ENCODE assay signal across 30 cellular contexts in the genomic region with DNA sequence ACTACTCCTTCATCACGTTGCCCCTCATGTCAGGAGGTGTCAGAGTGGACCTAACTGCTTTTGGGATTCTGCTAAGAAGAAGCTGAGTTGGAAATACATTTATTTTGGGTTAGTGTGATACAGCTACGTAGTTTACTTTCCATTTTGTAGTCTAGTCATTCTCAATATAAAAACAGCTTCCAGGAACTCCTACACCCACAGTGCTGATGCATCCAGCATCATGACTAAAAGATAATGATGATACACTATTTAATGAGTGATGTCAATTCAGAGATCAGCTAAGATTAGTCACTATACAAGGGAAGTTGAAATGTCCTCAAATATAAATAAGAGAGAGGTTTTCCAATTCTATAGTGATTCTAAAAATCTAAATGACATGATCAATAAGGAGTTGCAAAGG.
DNase-seq lines count a peak whose midpoint lies in the region; ATAC-seq, FAIRE-seq and TF ChIP-seq lines count a peak whose summit lies in the region.
"Had no signal": no experiment of that assay in that cellular context is flagged by ENCODE, and none has a peak within 500 bp of the region (broad histone marks: within the 10 kb centered on the region; RNA-seq: fewer than 3 reads in every experiment).

No MANE protein-coding gene starts in this region.

- peak overlapping the region; percentile 87; the same call in 1 of the 2 replicates for H4K5ac ChIP-seq in IMR-90 (ENCODE audit: low read depth, low read length)

- no peak overlapping the region for H3K4me3 ChIP-seq in IMR-90 (ENCODE audit: insufficient read depth, low read depth, low read length)
- no peak overlapping the region for H3K4me3 ChIP-seq in K562
- H3K4me3 ChIP-seq in osteoblast (ENCODE audit: insufficient read depth, low read length) = peak overlapping the region; percentile 33
- H3K4me3 ChIP-seq in endodermal cell (ENCODE audit: low read length) = no peak overlapping the region
- H3K4me3 ChIP-seq: ascending aorta, SJSA1, skin epidermis, thyroid gland had no signal

- peaks cover 4% of the 10 kb centered on the region; the same call in 1 of the 2 replicates for H3K9me1 ChIP-seq in IMR-90 (ENCODE audit: insufficient read depth, low read length)
- H3K9me1 ChIP-seq in K562 (ENCODE audit: control insufficient read depth, insufficient read depth, low read length) = no peaks in the 10 kb centered on the region

- H2AFZ ChIP-seq in IMR-90 (replicated peaks; ENCODE audit: low read length, poor library complexity) = no peak overlapping the region
- peak overlapping the region; percentile 9; the same call in 1 of the 2 replicates for H2AFZ ChIP-seq in K562 (ENCODE audit: low read depth, low read length)
- peak overlapping the region; percentile 69 for H2AFZ ChIP-seq in osteoblast (ENCODE audit: low read length)

- dilution Hi-C loops in IMR-90 (cut with HindIII; ENCODE audit: low sequenced_read_pairs, unreplicated experiment) = no loop called here

- H3K9ac ChIP-seq in IMR-90 (ENCODE audit: low read depth, low read length) (no peak overlapping the region), K562 (ENCODE audit: insufficient read depth in 1 of 2, low read depth in 2 of 2, low read length in 2 of 2) (no peak overlapping the region), endodermal cell (ENCODE audit: extremely low read depth, low read length, poor library complexity, severe bottlenecking) (no peak overlapping the region)
- H3K9ac ChIP-seq: KMS-11 had no signal

- H4K20me1 ChIP-seq in IMR-90 (ENCODE audit: insufficient read depth, low read length) (no peaks in the 10 kb centered on the region), K562 (replicated peaks; ENCODE audit: control insufficient read depth, insufficient read depth, low read length) (no peaks in the 10 kb centered on the region), osteoblast (ENCODE audit: insufficient read depth, low read length) (no peaks in the 10 kb centered on the region)

- H3K14ac ChIP-seq in IMR-90 (replicated peaks; ENCODE audit: low read depth, low read length) = peak overlapping the region; percentile 41

- in situ Hi-C loops in IMR-90 (cut with MboI; ENCODE audit: low sequenced_read_pairs) = no loop called here
- in situ Hi-C loops in K562 (cut with MboI) = no loop called here

- no peaks in the 10 kb centered on the region for H3K27me3 Mint-ChIP-seq in endodermal cell (ENCODE audit: insufficient read depth)
- H3K27me3 Mint-ChIP-seq: activated CD4-positive, alpha-beta memory T cell treated with anti-CD3 and anti-CD28 coated beads, Interleukin-2, amount 10 ng/mL, durations not matched to agents 7 days and 5 days; activated naive CD8-positive, alpha-beta T cell treated with anti-CD3 and anti-CD28 coated beads, Interleukin-2, amount 10 ng/mL, durations not matched to agents 7 days and 5 days; dendritic cell treated with granulocyte-macrophage colony-stimulating factor and Interleukin-4, amounts not matched to agents 40 ng/mL and 50 ng/mL, for 4 days had no signal

- H3K18ac ChIP-seq in IMR-90 (ENCODE audit: low read depth, low read length) = peak overlapping the region; percentile 95; the same call in 1 of the 2 replicates

- intact Hi-C loops in IMR-90 (cut with micrococcal nuclease) (no loop called here), K562 (cut with micrococcal nuclease) (no loop called here)

- peak overlapping the region; percentile 92 for H3K4me2 ChIP-seq in IMR-90 (ENCODE audit: low read depth, low read length)
- H3K4me2 ChIP-seq in K562 (ENCODE audit: insufficient read depth, low read length) = no peak overlapping the region
- peak overlapping the region; percentile 69 for H3K4me2 ChIP-seq in osteoblast (ENCODE audit: insufficient read depth, low read length)
- H3K4me2 ChIP-seq: KMS-11 had no signal

- no peak overlapping the region for H2AK5ac ChIP-seq in IMR-90 (ENCODE audit: low read depth, low read length)

- CTCF ChIA-PET in IMR-90 (lab: Yijun Ruan, JAX) = no interaction called here
- CTCF ChIA-PET in K562 (lab: Yijun Ruan, JAX; ENCODE audit: low intra/inter-chr PET ratio) = no interaction called here

- H2BK120ac ChIP-seq in IMR-90 (ENCODE audit: low read depth, low read length) = peak overlapping the region; percentile 30

- H3K9me3 Mint-ChIP-seq in endodermal cell = no peaks in the 10 kb centered on the region
- H3K9me3 Mint-ChIP-seq: activated CD4-positive, alpha-beta memory T cell treated with anti-CD3 and anti-CD28 coated beads, Interleukin-2, amount 10 ng/mL, durations not matched to agents 7 days and 5 days; activated naive CD8-positive, alpha-beta T cell treated with anti-CD3 and anti-CD28 coated beads, Interleukin-2, amount 10 ng/mL, durations not matched to agents 7 days and 5 days; dendritic cell treated with granulocyte-macrophage colony-stimulating factor and Interleukin-4, amounts not matched to agents 40 ng/mL and 50 ng/mL, for 4 days; natural killer cell; stimulated activated naive CD8-positive, alpha-beta T cell treated with anti-CD3 and anti-CD28 coated beads, Interleukin-15, amount 100 ng/mL, for 72 hours had no signal

- no peak overlapping the region for H3K23ac ChIP-seq in IMR-90 (ENCODE audit: low read depth, low read length)

- ATAC-seq in IMR-90 (ENCODE audit: low read depth) (peak; percentile 54), K562 (no peak), GM21390 (IDR thresholded peaks at IDR 0.05; ENCODE audit: unreplicated experiment) (no peak)
- ATAC-seq: natural killer cell; stimulated activated naive CD8-positive, alpha-beta T cell treated with anti-CD3 and anti-CD28 coated beads, Interleukin-15, amount 100 ng/mL, for 72 hours had no signal

- POLR2A ChIA-PET in IMR-90 (lab: Charles Lee; ENCODE audit: unreplicated experiment) (no interaction called here), K562 (lab: Yijun Ruan, JAX) (interaction anchor here (0.6 to 2.0 kb wide), 2 partner anchors 10 to 116 kb away, joined by 3 to 4 read pairs; no protein-coding TSS in a partner anchor)

- no peaks in the 10 kb centered on the region for H3K4me1 Mint-ChIP-seq in endodermal cell
- H3K4me1 Mint-ChIP-seq: activated CD4-positive, alpha-beta memory T cell treated with anti-CD3 and anti-CD28 coated beads, Interleukin-2, amount 10 ng/mL, durations not matched to agents 7 days and 5 days; activated naive CD8-positive, alpha-beta T cell treated with anti-CD3 and anti-CD28 coated beads, Interleukin-2, amount 10 ng/mL, durations not matched to agents 7 days and 5 days; natural killer cell; stimulated activated naive CD8-positive, alpha-beta T cell treated with anti-CD3 and anti-CD28 coated beads, Interleukin-15, amount 100 ng/mL, for 72 hours had no signal

- no TSS peak for BruUV-seq in IMR-90 (replicated peaks; lab: Mats Ljungman, UMichigan)
- no TSS peak for BruUV-seq in K562 (replicated peaks; lab: Mats Ljungman, UMichigan)

- H3K79me2 ChIP-seq in K562 (ENCODE audit: control insufficient read depth, insufficient read depth, low read length) (no peaks in the 10 kb centered on the region), osteoblast (ENCODE audit: insufficient read depth, low read length) (no peaks in the 10 kb centered on the region)

- WGBS in IMR-90 (ENCODE audit: extremely low coverage in 2 of 2, insufficient read length in 1 of 2), 2 experiments = no CpG with 5 or more reads among the region's 2 CpGs
- whole genome bisulfite sequencing in K562 (ENCODE audit: insufficient coverage, low coverage, missing lambda C conversion rate) = 27% methylated on average over 2 of the region's 2 CpGs
- 83% methylated on average over 1 of the region's 2 CpGs; no CpG with 5 or more reads in 1 of the 2 experiments for WGBS in endodermal cell (ENCODE audit: insufficient coverage in 1 of 2, insufficient read length in 1 of 2), 2 experiments

- TF ChIP-seq POLR2A in IMR-90 (IDR thresholded peaks at IDR 0.05; ENCODE audit: low read depth, low read length) = no peak
- TF ChIP-seq POLR2A in K562 (conservative IDR thresholded peaks at IDR 0.05) = no peak

- DNase-seq in AG20443 (ENCODE audit: low spot score) (peak; percentile 18), IMR-90 (peak; percentile 71), K562 (ENCODE audit: extremely low read depth in 1 of 4, low spot score in 3 of 4) (no peak), osteoblast (ENCODE audit: insufficient read length, low spot score, missing footprints) (peak; percentile 6), middle frontal gyrus (ENCODE audit: extremely low spot score, low spot score) (no peak), GM20000 (ENCODE audit: low spot score) (no peak), endodermal cell (no peak)
- DNase-seq: activated CD4-positive, alpha-beta memory T cell treated with anti-CD3 and anti-CD28 coated beads, Interleukin-2, amount 10 ng/mL, durations not matched to agents 7 days and 5 days; activated CD8-positive, alpha-beta memory T cell treated with anti-CD3 and anti-CD28 coated beads, Interleukin-2, amount 50 U/mL, for 48 hours; activated naive CD8-positive, alpha-beta T cell treated with anti-CD3 and anti-CD28 coated beads, Interleukin-2, amount 10 ng/mL, durations not matched to agents 7 days and 5 days; C1 segment of cervical spinal cord; Caco-2; central memory CD4-positive, alpha-beta T cell; DMS79; GOT3; islet precursor cell; MV-4-11; natural killer cell; NCI-H1436 treated with DMSO at 0.1 percent for 48 hours; NCI-H748 treated with DMSO at 0.1 percent for 48 hours; occipital lobe; stimulated activated naive CD8-positive, alpha-beta T cell treated with anti-CD3 and anti-CD28 coated beads, Interleukin-15, amount 100 ng/mL, for 72 hours; T-helper 1 cell; thyroid gland had no signal

- no peaks in the 10 kb centered on the region for H3K79me1 ChIP-seq in IMR-90 (ENCODE audit: low read depth in 1 of 2, low read length in 2 of 2)

- H2BK20ac ChIP-seq in IMR-90 (ENCODE audit: low read depth, low read length) = peak overlapping the region; percentile 50; the same call in 1 of the 2 replicates

- H2AK9ac ChIP-seq in IMR-90 (replicated peaks; ENCODE audit: low read depth, low read length, poor library complexity) = no peak overlapping the region

- no peak for TF ChIP-seq EP300 in K562 (IDR thresholded peaks at IDR 0.05; ENCODE audit: low read length)

- no peaks in the 10 kb centered on the region for H3K36me3 ChIP-seq in IMR-90 (ENCODE audit: control insufficient read depth, insufficient read depth, low read length)
- H3K36me3 ChIP-seq in K562 (ENCODE audit: control insufficient read depth, insufficient read depth, low read length) = no peaks in the 10 kb centered on the region
- H3K36me3 ChIP-seq in osteoblast (ENCODE audit: insufficient read depth, low read length) = no peaks in the 10 kb centered on the region
- no peaks in the 10 kb centered on the region for H3K36me3 ChIP-seq in endodermal cell (ENCODE audit: control insufficient read depth, insufficient read depth, low read length)
- H3K36me3 ChIP-seq: ascending aorta, SJSA1, thyroid gland had no signal

- H3K4ac ChIP-seq in IMR-90 (ENCODE audit: low read depth, low read length) = no peak overlapping the region

- H3K9me3 ChIP-seq in IMR-90 (ENCODE audit: control insufficient read depth, insufficient read depth, low read length) (no peaks in the 10 kb centered on the region), K562 (replicated peaks; ENCODE audit: control insufficient read depth, insufficient read depth, low read depth, low read length) (no peaks in the 10 kb centered on the region), osteoblast (ENCODE audit: low read depth, low read length) (no peaks in the 10 kb centered on the region), endodermal cell (ENCODE audit: control insufficient read depth, low read length) (no peaks in the 10 kb centered on the region)
- H3K9me3 ChIP-seq: ascending aorta, Caco-2, SJSA1, thyroid gland had no signal

- H2BK5ac ChIP-seq in IMR-90 (ENCODE audit: low read depth, low read length, poor library complexity, severe bottlenecking) = no peak overlapping the region

- no peak overlapping the region for H3K4me3 Mint-ChIP-seq in endodermal cell
- H3K4me3 Mint-ChIP-seq: activated CD4-positive, alpha-beta memory T cell treated with anti-CD3 and anti-CD28 coated beads, Interleukin-2, amount 10 ng/mL, durations not matched to agents 7 days and 5 days; activated naive CD8-positive, alpha-beta T cell treated with anti-CD3 and anti-CD28 coated beads, Interleukin-2, amount 10 ng/mL, durations not matched to agents 7 days and 5 days; dendritic cell treated with granulocyte-macrophage colony-stimulating factor and Interleukin-4, amounts not matched to agents 40 ng/mL and 50 ng/mL, for 4 days; natural killer cell; stimulated activated naive CD8-positive, alpha-beta T cell treated with anti-CD3 and anti-CD28 coated beads, Interleukin-15, amount 100 ng/mL, for 72 hours had no signal

- no peak overlapping the region for H3K27ac Mint-ChIP-seq in endodermal cell
- H3K27ac Mint-ChIP-seq: activated CD4-positive, alpha-beta memory T cell treated with anti-CD3 and anti-CD28 coated beads, Interleukin-2, amount 10 ng/mL, durations not matched to agents 7 days and 5 days; activated naive CD8-positive, alpha-beta T cell treated with anti-CD3 and anti-CD28 coated beads, Interleukin-2, amount 10 ng/mL, durations not matched to agents 7 days and 5 days; dendritic cell treated with granulocyte-macrophage colony-stimulating factor and Interleukin-4, amounts not matched to agents 40 ng/mL and 50 ng/mL, for 4 days; natural killer cell; stimulated activated naive CD8-positive, alpha-beta T cell treated with anti-CD3 and anti-CD28 coated beads, Interleukin-15, amount 100 ng/mL, for 72 hours had no signal

- H2BK15ac ChIP-seq in IMR-90 (ENCODE audit: low read depth, low read length) = peak overlapping the region; percentile 35; the same call in 2 of the 3 replicates

- H3K36me3 Mint-ChIP-seq in endodermal cell (ENCODE audit: low read depth) = no peaks in the 10 kb centered on the region
- H3K36me3 Mint-ChIP-seq: activated naive CD8-positive, alpha-beta T cell treated with anti-CD3 and anti-CD28 coated beads, Interleukin-2, amount 10 ng/mL, durations not matched to agents 7 days and 5 days; natural killer cell had no signal

- no peak overlapping the region for H3K56ac ChIP-seq in IMR-90 (ENCODE audit: extremely low read depth, insufficient read depth, low read length)

- H3K4me1 ChIP-seq in IMR-90 (ENCODE audit: control insufficient read depth, insufficient read depth, low read length) = peaks cover 1% of the 10 kb centered on the region; the same call in 1 of the 2 replicates
- H3K4me1 ChIP-seq in K562 (replicated peaks in 1 of 2; ENCODE audit: control insufficient read depth in 2 of 2, insufficient read depth in 2 of 2, low read length in 2 of 2) = no peaks in the 10 kb centered on the region
- peaks cover 10% of the 10 kb centered on the region for H3K4me1 ChIP-seq in osteoblast (ENCODE audit: insufficient read depth, low read length)
- no peaks in the 10 kb centered on the region for H3K4me1 ChIP-seq in endodermal cell (ENCODE audit: control insufficient read depth, insufficient read depth, low read length)
- H3K4me1 ChIP-seq: ascending aorta, Caco-2, SJSA1, thyroid gland had no signal

- no peak overlapping the region for H4K91ac ChIP-seq in IMR-90 (ENCODE audit: insufficient read depth, low read depth, low read length)

- TF ChIP-seq CTCF in IMR-90 (conservative IDR thresholded peaks at IDR 0.05; ENCODE audit: low read depth, low read length) (no peak), K562 (IDR thresholded peaks at IDR 0.05 in 2 of 3, conservative IDR thresholded peaks at IDR 0.05 in 1 of 3; ENCODE audit: insufficient read depth in 2 of 3, low read depth in 1 of 3, low read length in 3 of 3) (no peak), osteoblast (IDR thresholded peaks at IDR 0.05; ENCODE audit: extremely low read depth, low read depth, low read length) (no peak), GM20000 (IDR thresholded peaks at IDR 0.05; ENCODE audit: extremely low read depth, missing control alignments) (no peak), endodermal cell (conservative IDR thresholded peaks at IDR 0.05) (no peak)

- TF ChIP-seq RAD21 in IMR-90 (IDR thresholded peaks at IDR 0.05; ENCODE audit: low read length) (no peak), K562 (CRISPR knock-in tag; conservative IDR thresholded peaks at IDR 0.05 in 1 of 2, IDR thresholded peaks at IDR 0.05 in 1 of 2) (no peak)

- H3K27me3 ChIP-seq in IMR-90 (ENCODE audit: control insufficient read depth, insufficient read depth, low read length) = no peaks in the 10 kb centered on the region
- no peaks in the 10 kb centered on the region for H3K27me3 ChIP-seq in K562 (ENCODE audit: control insufficient read depth in 2 of 2, insufficient read depth in 2 of 2, low read length in 2 of 2)
- H3K27me3 ChIP-seq in osteoblast (ENCODE audit: insufficient read depth, low read length) = no peaks in the 10 kb centered on the region
- no peaks in the 10 kb centered on the region for H3K27me3 ChIP-seq in endodermal cell (ENCODE audit: control insufficient read depth, insufficient read depth, low read length, poor library complexity, severe bottlenecking)
- H3K27me3 ChIP-seq: ascending aorta, SJSA1, thyroid gland had no signal

- peak overlapping the region in 1 of 2 experiments; percentile 27; a peak in 2 of 4 replicates for H4K8ac ChIP-seq in IMR-90 (ENCODE audit: low read depth in 2 of 2, low read length in 2 of 2)

- H3K27ac ChIP-seq in IMR-90 (ENCODE audit: insufficient read depth, low read length) = no peak overlapping the region
- no peak overlapping the region for H3K27ac ChIP-seq in K562 (ENCODE audit: extremely low read depth, low read depth, low read length)
- peak overlapping the region; percentile 82 for H3K27ac ChIP-seq in osteoblast (ENCODE audit: low read depth, low read length)
- no peak overlapping the region for H3K27ac ChIP-seq in endodermal cell (ENCODE audit: low read depth, low read length)
- H3K27ac ChIP-seq: ascending aorta, KMS-11, SJSA1, skin epidermis, thyroid gland had no signal

- no peak for FAIRE-seq in K562 (lab: Jason Lieb, UNC)

Comparison
In these comparisons a context has a peak if more than half of its experiments do, and no peak if none do; other contexts are left out.
1. DNase-seq: peak in AG20443 (single experiment), IMR-90 (single experiment) and osteoblast (single experiment); none in K562 (0 of 4), middle frontal gyrus (single experiment), GM20000 (single experiment) and endodermal cell (single experiment).